In the genomic region with DNA sequence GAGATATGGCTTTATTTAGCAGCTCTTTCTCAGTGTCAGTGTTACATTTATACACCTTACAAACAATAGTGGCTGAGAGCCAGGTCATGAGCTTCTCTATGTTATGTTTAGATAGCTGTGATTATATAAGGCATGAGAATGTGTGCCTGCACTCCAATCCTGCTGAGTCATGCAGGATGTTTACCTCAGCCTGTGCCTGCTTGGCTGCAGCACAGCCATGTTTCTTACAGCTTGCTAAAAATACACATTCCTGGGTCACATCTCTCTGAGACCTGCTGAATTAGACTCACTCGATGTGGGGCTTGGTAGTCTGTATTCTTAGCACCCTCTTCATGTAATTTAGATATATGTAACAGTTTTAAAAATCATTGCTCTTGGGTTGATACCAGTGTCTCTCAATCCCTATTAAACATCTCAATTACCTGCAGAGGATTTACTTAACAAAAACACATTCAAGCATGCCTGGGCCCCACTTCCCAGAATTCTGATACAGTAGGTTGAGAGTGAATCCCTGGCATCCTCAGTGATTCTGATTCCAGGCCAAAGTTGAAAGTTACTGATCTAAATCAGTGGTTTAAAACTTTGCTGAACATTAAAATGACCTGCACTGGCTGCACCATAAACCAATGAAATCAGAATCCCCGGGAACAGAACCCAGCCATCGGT, we compare ENCODE assay signal across 1 cellular context.
TF ChIP-seq lines count a peak whose summit lies in the region.

No MANE protein-coding gene starts in this region.

TF ChIP-seq in HepG2, 621 proteins besides CTCF, POLR2A, EP300 and RAD21 (continued from another document and continues in another):
- no peak for TF ChIP-seq ETV6 (CRISPR knock-in tag; conservative IDR thresholded peaks at IDR 0.05)
- TF ChIP-seq REL (CRISPR knock-in tag; conservative IDR thresholded peaks at IDR 0.05) = no peak
- TF ChIP-seq ZNF329 (CRISPR knock-in tag; IDR thresholded peaks at IDR 0.05; ENCODE audit: low read depth) = no peak
- no peak for TF ChIP-seq ZMYM2 (CRISPR knock-in tag; IDR thresholded peaks at IDR 0.05)
- TF ChIP-seq ZNF451 (CRISPR knock-in tag; IDR thresholded peaks at IDR 0.05) = no peak
- no peak for TF ChIP-seq GABPA (IDR thresholded peaks at IDR 0.05; ENCODE audit: low read depth, low read length)
- peak; percentile 61 for TF ChIP-seq GABPA (CRISPR knock-in tag; IDR thresholded peaks at IDR 0.05; ENCODE audit: low read depth)
- peak; percentile 69; the same call in 1 of the 2 replicates for TF ChIP-seq ZNF441 (CRISPR knock-in tag; IDR thresholded peaks at IDR 0.05; ENCODE audit: borderline replicate concordance)
- no peak for TF ChIP-seq ZNF34 (CRISPR knock-in tag; IDR thresholded peaks at IDR 0.05; ENCODE audit: borderline replicate concordance)
- no peak for TF ChIP-seq ZNF20 (CRISPR knock-in tag; IDR thresholded peaks at IDR 0.05)
- TF ChIP-seq ZBTB39 (CRISPR knock-in tag; IDR thresholded peaks at IDR 0.05) = no peak
- no peak for TF ChIP-seq ZFP82 (CRISPR knock-in tag; IDR thresholded peaks at IDR 0.05; ENCODE audit: borderline replicate concordance)
- no peak for TF ChIP-seq AHR (CRISPR knock-in tag; IDR thresholded peaks at IDR 0.05)
- TF ChIP-seq HMG20A (CRISPR knock-in tag; IDR thresholded peaks at IDR 0.05; ENCODE audit: borderline replicate concordance) = peak; percentile 77; the same call in 1 of the 2 replicates
- no peak for TF ChIP-seq PCBP2 (optimal IDR thresholded peaks at IDR 0.05; ENCODE audit: low read depth, low read length, poor library complexity, severe bottlenecking)
- no peak for TF ChIP-seq HHEX (CRISPR knock-in tag; IDR thresholded peaks at IDR 0.05)
- no peak for TF ChIP-seq PRMT3 (CRISPR knock-in tag; IDR thresholded peaks at IDR 0.05; ENCODE audit: borderline replicate concordance, low read depth)
- no peak for TF ChIP-seq XRCC5 (optimal IDR thresholded peaks at IDR 0.05; ENCODE audit: low read length)
- TF ChIP-seq TIGD3 (CRISPR knock-in tag; IDR thresholded peaks at IDR 0.05; ENCODE audit: borderline replicate concordance) = no peak
- no peak for TF ChIP-seq ZFYVE20 (CRISPR knock-in tag; IDR thresholded peaks at IDR 0.05; ENCODE audit: borderline replicate concordance, low read depth)
- TF ChIP-seq ZNF549 (CRISPR knock-in tag; IDR thresholded peaks at IDR 0.05) = no peak
- TF ChIP-seq MED1 (CRISPR knock-in tag; IDR thresholded peaks at IDR 0.05) = peak; percentile 76
- TF ChIP-seq HBP1 (CRISPR knock-in tag; IDR thresholded peaks at IDR 0.05; ENCODE audit: low read depth) = no peak
- TF ChIP-seq PREB (CRISPR knock-in tag; IDR thresholded peaks at IDR 0.05) = no peak
- TF ChIP-seq SYNCRIP (IDR thresholded peaks at IDR 0.05; ENCODE audit: insufficient read depth, low read depth, low read length) = no peak
- TF ChIP-seq FOXP1 (IDR thresholded peaks at IDR 0.05) = no peak
- peak; percentile 83 for TF ChIP-seq FOXP1 (CRISPR knock-in tag; IDR thresholded peaks at IDR 0.05)
- peak; percentile 35; the same call in 1 of the 2 replicates for TF ChIP-seq PHF21A (CRISPR knock-in tag; IDR thresholded peaks at IDR 0.05)
- no peak; the same call in 1 of the 2 replicates for TF ChIP-seq ZZZ3 (CRISPR knock-in tag; IDR thresholded peaks at IDR 0.05; ENCODE audit: borderline replicate concordance)
- peak; percentile 72 for TF ChIP-seq KAT8 (CRISPR knock-in tag; IDR thresholded peaks at IDR 0.05)
- peak; percentile 23; the same call in 1 of the 2 replicates for TF ChIP-seq TARDBP (CRISPR knock-in tag; IDR thresholded peaks at IDR 0.05)
- peak in 1 of 2 experiments; percentile 56; a peak in 1 of 4 replicates for TF ChIP-seq KLF16 (CRISPR knock-in tag; IDR thresholded peaks at IDR 0.05)
- TF ChIP-seq FOXA1 (IDR thresholded peaks at IDR 0.05) = no peak
- TF ChIP-seq FOXA1 (CRISPR knock-in tag; IDR thresholded peaks at IDR 0.05) = peak; percentile 67
- no peak for TF ChIP-seq MXD4 (CRISPR knock-in tag; IDR thresholded peaks at IDR 0.05)
- no peak for TF ChIP-seq ZNF678 (CRISPR knock-in tag; IDR thresholded peaks at IDR 0.05)
- TF ChIP-seq MEIS1 (CRISPR knock-in tag; IDR thresholded peaks at IDR 0.05; ENCODE audit: borderline replicate concordance) = no peak
- 0 out of 2 replicates have a peak, but pooled peaks have one; percentile 23 for TF ChIP-seq FOXK2 (IDR thresholded peaks at IDR 0.05)
- no peak for TF ChIP-seq ZNF570 (CRISPR knock-in tag; IDR thresholded peaks at IDR 0.05; ENCODE audit: borderline replicate concordance)
- TF ChIP-seq, protein P1, sequence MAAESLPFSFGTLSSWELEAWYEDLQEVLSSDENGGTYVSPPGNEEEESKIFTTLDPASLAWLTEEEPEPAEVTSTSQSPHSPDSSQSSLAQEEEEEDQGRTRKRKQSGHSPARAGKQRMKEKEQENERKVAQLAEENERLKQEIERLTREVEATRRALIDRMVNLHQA (CRISPR knock-in tag; IDR thresholded peaks at IDR 0.05) = no peak
- TF ChIP-seq AKAP8 (CRISPR knock-in tag; IDR thresholded peaks at IDR 0.05) = no peak
- TF ChIP-seq SRSF1 (optimal IDR thresholded peaks at IDR 0.05; ENCODE audit: low read depth, low read length) = no peak
- TF ChIP-seq, protein P2, sequence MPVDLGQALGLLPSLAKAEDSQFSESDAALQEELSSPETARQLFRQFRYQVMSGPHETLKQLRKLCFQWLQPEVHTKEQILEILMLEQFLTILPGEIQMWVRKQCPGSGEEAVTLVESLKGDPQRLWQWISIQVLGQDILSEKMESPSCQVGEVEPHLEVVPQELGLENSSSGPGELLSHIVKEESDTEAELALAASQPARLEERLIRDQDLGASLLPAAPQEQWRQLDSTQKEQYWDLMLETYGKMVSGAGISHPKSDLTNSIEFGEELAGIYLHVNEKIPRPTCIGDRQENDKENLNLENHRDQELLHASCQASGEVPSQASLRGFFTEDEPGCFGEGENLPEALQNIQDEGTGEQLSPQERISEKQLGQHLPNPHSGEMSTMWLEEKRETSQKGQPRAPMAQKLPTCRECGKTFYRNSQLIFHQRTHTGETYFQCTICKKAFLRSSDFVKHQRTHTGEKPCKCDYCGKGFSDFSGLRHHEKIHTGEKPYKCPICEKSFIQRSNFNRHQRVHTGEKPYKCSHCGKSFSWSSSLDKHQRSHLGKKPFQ (CRISPR knock-in tag; IDR thresholded peaks at IDR 0.05; ENCODE audit: insufficient replicate concordance) = no peak
- TF ChIP-seq FOSL1 (CRISPR knock-in tag; IDR thresholded peaks at IDR 0.05; ENCODE audit: borderline replicate concordance) = peak; percentile 73; the same call in 1 of the 2 replicates
- TF ChIP-seq YY1 (IDR thresholded peaks at IDR 0.05; ENCODE audit: insufficient read depth, insufficient replicate concordance, low read depth, low read length) = peak; percentile 23
- no peak; the same call in 1 of the 2 replicates for TF ChIP-seq CREM (IDR thresholded peaks at IDR 0.05)
- TF ChIP-seq CREM (CRISPR knock-in tag; IDR thresholded peaks at IDR 0.05) = no peak
- TF ChIP-seq ZNF660 (CRISPR knock-in tag; IDR thresholded peaks at IDR 0.05; ENCODE audit: borderline replicate concordance, low read depth) = no peak
- TF ChIP-seq SP140L (CRISPR knock-in tag; IDR thresholded peaks at IDR 0.05; ENCODE audit: borderline replicate concordance) = no peak
- TF ChIP-seq ZNF747 (CRISPR knock-in tag; IDR thresholded peaks at IDR 0.05; ENCODE audit: borderline replicate concordance) = no peak
- TF ChIP-seq HNF1A (IDR thresholded peaks at IDR 0.05; ENCODE audit: low read depth) = no peak
- TF ChIP-seq HNF1A (CRISPR knock-in tag; IDR thresholded peaks at IDR 0.05; ENCODE audit: borderline replicate concordance) = no peak
- TF ChIP-seq ARNT2 (CRISPR knock-in tag; IDR thresholded peaks at IDR 0.05; ENCODE audit: low read depth) = no peak
- no peak for TF ChIP-seq HDAC6 (IDR thresholded peaks at IDR 0.05; ENCODE audit: low read depth, low read length)
- no peak for TF ChIP-seq NONO (IDR thresholded peaks at IDR 0.05)
- no peak for TF ChIP-seq NONO (CRISPR knock-in tag; conservative IDR thresholded peaks at IDR 0.05)
- peak; percentile 99 for TF ChIP-seq NFE2L2 (IDR thresholded peaks at IDR 0.05; ENCODE audit: low read length)
- no peak for TF ChIP-seq SETDB1 (CRISPR knock-in tag; IDR thresholded peaks at IDR 0.05; ENCODE audit: borderline replicate concordance)
- TF ChIP-seq ZFAT (CRISPR knock-in tag; conservative IDR thresholded peaks at IDR 0.05) = no peak
